ENCODE assay signal across 36 cellular contexts in the genomic region with DNA sequence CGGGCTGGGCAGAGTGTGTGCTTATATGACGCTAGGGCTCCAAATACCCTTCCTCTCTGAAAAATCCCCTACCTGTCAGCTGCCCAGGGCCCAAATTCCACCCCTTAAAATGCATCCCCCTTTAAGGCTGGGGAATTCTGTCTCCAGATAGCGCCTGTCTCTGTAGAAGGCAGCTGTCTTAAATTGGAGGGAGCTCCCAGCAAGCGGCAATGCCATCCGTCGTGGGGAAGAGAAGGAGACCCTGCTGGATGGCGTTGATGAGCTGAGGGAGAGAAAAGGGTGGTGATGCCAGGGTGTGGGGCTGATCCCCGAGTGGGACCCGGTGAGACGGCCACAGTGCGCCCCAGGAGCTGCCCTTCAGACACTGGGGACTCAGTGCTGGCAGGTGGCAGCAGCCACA.
"Had no signal": no experiment of that assay in that cellular context is flagged by ENCODE, and none has a peak within 500 bp of the region (broad histone marks: within the 10 kb centered on the region; RNA-seq: fewer than 3 reads in every experiment).

No MANE protein-coding gene starts in this region.

- H3K4me1 ChIP-seq: ascending aorta, breast epithelium, gastroesophageal sphincter, heart right ventricle had no signal

- DNase-seq: activated CD4-positive, alpha-beta memory T cell treated with anti-CD3 and anti-CD28 coated beads for 36 hours; activated CD4-positive, alpha-beta T cell treated with anti-CD3 and anti-CD28 coated beads for 36 hours; activated CD4-positive, alpha-beta T cell treated with anti-CD3 and anti-CD28 coated beads, Interleukin-2, amount 10 ng/mL, durations not matched to agents 24 days and 14 days; activated CD4-positive, CD25-positive, alpha-beta regulatory T cell; activated CD4-positive, CD25-positive, alpha-beta regulatory T cell treated with anti-CD3 and anti-CD28 coated beads, Interleukin-2, amount 50 U/mL, for 72 hours; activated CD8-positive, alpha-beta memory T cell treated with anti-CD3 and anti-CD28 coated beads, Interleukin-2, amount 10 ng/mL, durations not matched to agents 7 days and 5 days; activated CD8-positive, alpha-beta memory T cell treated with anti-CD3 and anti-CD28 coated beads, Interleukin-2, amount 50 U/mL, for 4 hours; activated CD8-positive, alpha-beta T cell treated with anti-CD3 and anti-CD28 coated beads, Interleukin-2, amount 10 ng/mL, durations not matched to agents 7 days and 5 days; activated gamma-delta T cell; activated naive CD4-positive, alpha-beta T cell; activated naive CD4-positive, alpha-beta T cell treated with anti-CD3 and anti-CD28 coated beads, Interleukin-2, amount 10 ng/mL, durations not matched to agents 7 days and 5 days; activated naive CD8-positive, alpha-beta T cell treated with anti-CD3 and anti-CD28 coated beads, Interleukin-2, amount 10 ng/mL, durations not matched to agents 7 days and 5 days; activated T-cell treated with anti-CD3 and anti-CD28 coated beads, Interleukin-2, amount 50 U/mL, for 1 hour; activated T-cell treated with anti-CD3 and anti-CD28 coated beads, Interleukin-2, amount 50 U/mL, for 48 hours; dorsolateral prefrontal cortex; effector memory CD8-positive, alpha-beta T cell; esophagus squamous epithelium; foreskin melanocyte; heart right ventricle; T-helper 1 cell; T-helper 17 cell; T1000; WERI-Rb-1 had no signal

- H3K27ac ChIP-seq: ascending aorta, cardiac muscle cell, coronary artery, dorsolateral prefrontal cortex, epithelial cell of prostate, esophagus squamous epithelium, gastroesophageal sphincter, heart right ventricle, WERI-Rb-1 had no signal

- H3K4me3 ChIP-seq: ascending aorta, breast epithelium, cardiac muscle cell, coronary artery, dorsolateral prefrontal cortex, esophagus squamous epithelium, gastroesophageal sphincter, heart right ventricle had no signal

- H3K9me3 ChIP-seq: ascending aorta, breast epithelium, esophagus squamous epithelium, gastroesophageal sphincter, heart right ventricle had no signal

- H3K4me3 Mint-ChIP-seq: activated CD4-positive, alpha-beta memory T cell treated with anti-CD3 and anti-CD28 coated beads for 36 hours; activated CD4-positive, alpha-beta T cell treated with anti-CD3 and anti-CD28 coated beads for 36 hours; activated CD4-positive, alpha-beta T cell treated with anti-CD3 and anti-CD28 coated beads, Interleukin-2, amount 10 ng/mL, durations not matched to agents 24 days and 14 days; activated CD8-positive, alpha-beta memory T cell treated with anti-CD3 and anti-CD28 coated beads, Interleukin-2, amount 10 ng/mL, durations not matched to agents 7 days and 5 days; activated CD8-positive, alpha-beta T cell treated with anti-CD3 and anti-CD28 coated beads, Interleukin-2, amount 10 ng/mL, durations not matched to agents 7 days and 5 days; activated naive CD4-positive, alpha-beta T cell treated with anti-CD3 and anti-CD28 coated beads, Interleukin-2, amount 10 ng/mL, durations not matched to agents 7 days and 5 days; activated naive CD8-positive, alpha-beta T cell treated with anti-CD3 and anti-CD28 coated beads, Interleukin-2, amount 10 ng/mL, durations not matched to agents 7 days and 5 days; activated T-helper 1 cell treated with anti-CD3 and anti-CD28 coated beads, Interleukin-12 subunit alpha, Interleukin-12 subunit beta, Interleukin-2, Interleukin-4 antibody, amounts not matched to agents 30 ng/mL and 10 ng/mL and 1 ng/mL, durations not matched to agents 14 hours and 24 hours and 36 hours; brain; central memory CD8-positive, alpha-beta T cell; dendritic cell treated with granulocyte-macrophage colony-stimulating factor and Interleukin-4, amounts not matched to agents 40 ng/mL and 50 ng/mL, for 4 days; effector memory CD8-positive, alpha-beta T cell; T-helper 17 cell; T-helper 2 cell treated with Interferon-gamma antibody and Interleukin-4, amounts not matched to agents 5 μg/mL and 100 μg/mL, for 36 hours had no signal

- H3K9me3 Mint-ChIP-seq: activated CD4-positive, alpha-beta memory T cell treated with anti-CD3 and anti-CD28 coated beads for 36 hours; activated CD4-positive, alpha-beta T cell treated with anti-CD3 and anti-CD28 coated beads, Interleukin-2, amount 10 ng/mL, durations not matched to agents 24 days and 14 days; activated naive CD4-positive, alpha-beta T cell treated with anti-CD3 and anti-CD28 coated beads, Interleukin-2, amount 10 ng/mL, durations not matched to agents 7 days and 5 days; activated naive CD8-positive, alpha-beta T cell treated with anti-CD3 and anti-CD28 coated beads, Interleukin-2, amount 10 ng/mL, durations not matched to agents 7 days and 5 days; activated T-helper 1 cell treated with anti-CD3 and anti-CD28 coated beads, Interleukin-12 subunit alpha, Interleukin-12 subunit beta, Interleukin-2, Interleukin-4 antibody, amounts not matched to agents 30 ng/mL and 10 ng/mL and 1 ng/mL, durations not matched to agents 14 hours and 24 hours and 36 hours; activated T-helper 2 cell treated with anti-CD3 and anti-CD28 coated beads, Interferon-gamma antibody, Interleukin-2, Interleukin-4, amounts not matched to agents 10 μg/mL and 5 μg/mL and 100 μg/mL, durations not matched to agents 14 hours and 24 hours and 36 hours; central memory CD8-positive, alpha-beta T cell; dendritic cell treated with granulocyte-macrophage colony-stimulating factor and Interleukin-4, amounts not matched to agents 40 ng/mL and 50 ng/mL, for 4 days; T-helper 2 cell treated with Interferon-gamma antibody and Interleukin-4, amounts not matched to agents 5 μg/mL and 100 μg/mL, for 36 hours had no signal

- H3K27me3 ChIP-seq: ascending aorta, breast epithelium, esophagus squamous epithelium had no signal

- H3K27me3 Mint-ChIP-seq: activated CD4-positive, alpha-beta T cell treated with anti-CD3 and anti-CD28 coated beads, Interleukin-2, amount 10 ng/mL, durations not matched to agents 24 days and 14 days; activated naive CD8-positive, alpha-beta T cell treated with anti-CD3 and anti-CD28 coated beads, Interleukin-2, amount 10 ng/mL, durations not matched to agents 7 days and 5 days; central memory CD8-positive, alpha-beta T cell had no signal

- H3K4me1 Mint-ChIP-seq: activated CD4-positive, alpha-beta T cell treated with anti-CD3 and anti-CD28 coated beads for 36 hours; activated CD4-positive, alpha-beta T cell treated with anti-CD3 and anti-CD28 coated beads, Interleukin-2, amount 10 ng/mL, durations not matched to agents 24 days and 14 days; activated CD8-positive, alpha-beta memory T cell treated with anti-CD3 and anti-CD28 coated beads, Interleukin-2, amount 10 ng/mL, durations not matched to agents 7 days and 5 days; activated naive CD4-positive, alpha-beta T cell treated with anti-CD3 and anti-CD28 coated beads, Interleukin-2, amount 10 ng/mL, durations not matched to agents 7 days and 5 days; activated naive CD8-positive, alpha-beta T cell treated with anti-CD3 and anti-CD28 coated beads, Interleukin-2, amount 10 ng/mL, durations not matched to agents 7 days and 5 days; central memory CD8-positive, alpha-beta T cell; T-helper 17 cell had no signal

- H3K27ac Mint-ChIP-seq: activated CD4-positive, alpha-beta memory T cell treated with anti-CD3 and anti-CD28 coated beads for 36 hours; activated CD4-positive, alpha-beta T cell treated with anti-CD3 and anti-CD28 coated beads for 36 hours; activated CD4-positive, alpha-beta T cell treated with anti-CD3 and anti-CD28 coated beads, Interleukin-2, amount 10 ng/mL, durations not matched to agents 24 days and 14 days; activated CD8-positive, alpha-beta memory T cell treated with anti-CD3 and anti-CD28 coated beads, Interleukin-2, amount 10 ng/mL, durations not matched to agents 7 days and 5 days; activated CD8-positive, alpha-beta T cell treated with anti-CD3 and anti-CD28 coated beads, Interleukin-2, amount 10 ng/mL, durations not matched to agents 7 days and 5 days; activated naive CD4-positive, alpha-beta T cell treated with anti-CD3 and anti-CD28 coated beads, Interleukin-2, amount 10 ng/mL, durations not matched to agents 7 days and 5 days; activated naive CD4-positive, alpha-beta T cell treated with anti-CD3 and anti-CD28 coated beads, Interleukin-2, amount 50 U/mL, for 72 hours; activated naive CD8-positive, alpha-beta T cell treated with anti-CD3 and anti-CD28 coated beads, Interleukin-2, amount 10 ng/mL, durations not matched to agents 7 days and 5 days; activated T-helper 1 cell treated with anti-CD3 and anti-CD28 coated beads, Interleukin-12 subunit alpha, Interleukin-12 subunit beta, Interleukin-2, Interleukin-4 antibody, amounts not matched to agents 30 ng/mL and 10 ng/mL and 1 ng/mL, durations not matched to agents 14 hours and 24 hours and 36 hours; activated T-helper 2 cell treated with anti-CD3 and anti-CD28 coated beads, Interferon-gamma antibody, Interleukin-2, Interleukin-4, amounts not matched to agents 10 μg/mL and 5 μg/mL and 100 μg/mL, durations not matched to agents 14 hours and 24 hours and 36 hours; dendritic cell treated with granulocyte-macrophage colony-stimulating factor and Interleukin-4, amounts not matched to agents 40 ng/mL and 50 ng/mL, for 4 days; effector memory CD8-positive, alpha-beta T cell; T-helper 17 cell; T-helper 2 cell treated with Interferon-gamma antibody and Interleukin-4, amounts not matched to agents 5 μg/mL and 100 μg/mL, for 36 hours had no signal

- H3K36me3 Mint-ChIP-seq: activated CD4-positive, alpha-beta memory T cell treated with anti-CD3 and anti-CD28 coated beads for 36 hours; activated CD8-positive, alpha-beta memory T cell treated with anti-CD3 and anti-CD28 coated beads, Interleukin-2, amount 10 ng/mL, durations not matched to agents 7 days and 5 days; activated naive CD4-positive, alpha-beta T cell treated with anti-CD3 and anti-CD28 coated beads, Interleukin-2, amount 10 ng/mL, durations not matched to agents 7 days and 5 days; activated naive CD4-positive, alpha-beta T cell treated with anti-CD3 and anti-CD28 coated beads, Interleukin-2, amount 50 U/mL, for 72 hours; activated naive CD8-positive, alpha-beta T cell treated with anti-CD3 and anti-CD28 coated beads, Interleukin-2, amount 10 ng/mL, durations not matched to agents 7 days and 5 days; brain had no signal

- H3K36me3 ChIP-seq: ascending aorta, breast epithelium, cardiac muscle cell, esophagus squamous epithelium, gastroesophageal sphincter, heart right ventricle, WERI-Rb-1 had no signal

- ATAC-seq: activated CD4-positive, alpha-beta T cell treated with anti-CD3 and anti-CD28 coated beads for 36 hours; activated CD8-positive, alpha-beta memory T cell treated with anti-CD3 and anti-CD28 coated beads, Interleukin-2, amount 10 ng/mL, durations not matched to agents 7 days and 5 days; activated CD8-positive, alpha-beta T cell treated with anti-CD3 and anti-CD28 coated beads, Interleukin-2, amount 10 ng/mL, durations not matched to agents 7 days and 5 days; activated naive CD4-positive, alpha-beta T cell treated with anti-CD3 and anti-CD28 coated beads, Interleukin-2, amount 50 U/mL, for 72 hours; effector memory CD8-positive, alpha-beta T cell; gastroesophageal sphincter; heart right ventricle; T-helper 17 cell had no signal
